ENCODE assay signal across 2 cellular contexts in the genomic region with DNA sequence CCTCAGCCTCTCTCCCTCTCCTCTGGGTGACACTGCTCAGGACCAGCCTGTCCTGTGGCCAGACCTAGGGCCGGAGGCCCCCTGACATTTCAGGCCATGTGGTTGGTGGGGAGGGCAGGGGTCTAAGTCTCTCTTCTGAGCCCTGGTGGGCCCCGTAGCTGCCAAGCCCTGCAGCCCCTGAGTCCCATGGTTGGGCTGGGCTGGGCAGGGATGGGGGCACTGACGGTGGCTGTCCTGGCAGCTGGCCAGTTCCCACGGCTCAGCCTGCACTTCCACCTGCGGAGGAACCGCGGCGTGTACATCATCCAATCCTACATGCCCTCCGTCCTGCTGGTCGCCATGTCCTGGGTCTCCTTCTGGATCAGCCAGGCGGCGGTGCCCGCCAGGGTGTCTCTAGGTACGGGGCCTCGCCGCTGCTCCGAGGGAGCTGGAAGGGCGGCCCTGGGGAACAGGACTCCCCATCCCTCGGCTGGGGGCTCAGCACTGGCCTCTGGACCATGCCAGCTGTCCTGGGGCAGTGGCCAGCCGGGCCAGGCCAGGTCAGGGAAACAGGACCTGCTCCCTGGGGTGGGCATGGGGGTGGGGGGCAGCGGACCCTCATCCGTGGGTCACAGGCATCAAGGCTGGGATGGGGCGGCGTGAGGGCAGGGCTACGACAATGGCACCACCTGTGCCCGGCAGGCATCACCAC.
TF ChIP-seq lines count a peak whose summit lies in the region.

No MANE protein-coding gene starts in this region.

TF ChIP-seq in HEK293, 187 proteins besides CTCF, POLR2A, EP300 and RAD21:
- TF ChIP-seq ZNF366 (tag by site-specific recombination; conservative IDR thresholded peaks at IDR 0.05), result no peak
- TF ChIP-seq, protein P1, sequence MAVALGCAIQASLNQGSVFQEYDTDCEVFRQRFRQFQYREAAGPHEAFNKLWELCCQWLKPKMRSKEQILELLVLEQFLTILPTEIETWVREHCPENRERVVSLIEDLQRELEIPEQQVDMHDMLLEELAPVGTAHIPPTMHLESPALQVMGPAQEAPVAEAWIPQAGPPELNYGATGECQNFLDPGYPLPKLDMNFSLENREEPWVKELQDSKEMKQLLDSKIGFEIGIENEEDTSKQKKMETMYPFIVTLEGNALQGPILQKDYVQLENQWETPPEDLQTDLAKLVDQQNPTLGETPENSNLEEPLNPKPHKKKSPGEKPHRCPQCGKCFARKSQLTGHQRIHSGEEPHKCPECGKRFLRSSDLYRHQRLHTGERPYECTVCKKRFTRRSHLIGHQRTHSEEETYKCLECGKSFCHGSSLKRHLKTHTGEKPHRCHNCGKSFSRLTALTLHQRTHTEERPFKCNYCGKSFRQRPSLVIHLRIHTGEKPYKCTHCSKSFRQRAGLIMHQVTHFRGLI (tag by site-specific recombination; IDR thresholded peaks at IDR 0.05), result peak; percentile 87

TF ChIP-seq in K562, 482 proteins besides CTCF, POLR2A, EP300 and RAD21:
- TF ChIP-seq NFRKB (IDR thresholded peaks at IDR 0.05; ENCODE audit: low read depth) (no peak), NFIC (IDR thresholded peaks at IDR 0.05) (peak; percentile 74)
